11 cellular contexts compared by ENCODE assay signal in the genomic region with DNA sequence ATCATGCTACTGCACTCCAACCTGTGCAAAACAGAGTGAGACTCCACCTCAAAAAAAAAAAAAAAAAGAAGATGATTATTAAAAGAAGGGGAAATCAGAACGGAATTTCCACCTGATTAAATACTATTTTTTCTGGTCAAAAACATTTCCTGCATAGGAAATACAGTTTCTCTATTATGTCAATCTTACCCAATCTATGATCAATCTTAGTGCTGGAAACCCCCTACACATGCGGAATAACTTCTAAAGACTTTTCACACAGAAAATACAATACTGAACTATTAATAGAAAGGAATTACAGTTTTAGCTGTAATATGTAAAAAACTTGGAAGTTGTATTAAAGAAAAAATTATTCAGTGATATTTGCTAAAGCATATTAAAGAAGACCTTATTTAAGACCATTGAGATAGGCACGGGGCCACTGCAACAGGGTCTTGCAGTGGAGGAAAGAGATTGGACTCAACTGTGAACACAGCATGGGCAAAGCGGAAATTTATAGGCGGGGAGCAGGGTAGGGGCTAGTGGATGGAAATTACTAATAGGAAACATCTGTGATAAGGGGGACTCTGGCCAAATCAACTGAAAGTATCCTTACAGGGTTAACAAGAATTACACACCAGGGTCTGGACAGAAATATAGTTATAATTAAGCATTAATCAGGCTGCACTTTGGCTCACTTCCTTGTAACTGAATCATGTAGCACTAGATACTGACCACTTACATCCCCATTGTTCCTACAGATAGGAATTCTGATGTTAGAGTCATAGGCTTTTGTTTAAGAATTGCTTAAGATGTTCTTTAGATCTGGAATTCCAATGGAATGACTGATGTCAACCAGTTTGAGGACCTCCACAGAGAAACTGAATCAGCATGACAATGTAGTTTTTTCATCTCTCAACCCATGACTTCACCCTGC.
DNase-seq lines count a peak whose midpoint lies in the region; ATAC-seq and TF ChIP-seq lines count a peak whose summit lies in the region.
"Had no signal": no experiment of that assay in that cellular context is flagged by ENCODE, and none has a peak within 500 bp of the region (broad histone marks: within the 10 kb centered on the region; RNA-seq: fewer than 3 reads in every experiment).

No MANE protein-coding gene starts in this region.

- H3K36me3 ChIP-seq in mesodermal cell (ENCODE audit: control insufficient read depth, insufficient read depth, low read length) (no peaks in the 10 kb centered on the region), gastrocnemius medialis (no peaks in the 10 kb centered on the region)

- intact Hi-C loops in gastrocnemius medialis (cut with DNase I; ENCODE audit: low total_unique reads) = no loop called here

- H3K4me1 ChIP-seq in mesodermal cell (ENCODE audit: control insufficient read depth, insufficient read depth, low read length, poor library complexity, severe bottlenecking) (peaks cover 24% of the 10 kb centered on the region), gastrocnemius medialis (no peaks in the 10 kb centered on the region)

- H3K27ac ChIP-seq in mesodermal cell (ENCODE audit: low read depth, low read length, severe bottlenecking) (peak overlapping the region; percentile 92), gastrocnemius medialis (no peak overlapping the region)

- no peak for TF ChIP-seq POLR2A in gastrocnemius medialis (IDR thresholded peaks at IDR 0.05)

- H3K9me3 ChIP-seq in mesodermal cell (ENCODE audit: control insufficient read depth, low read length) = no peaks in the 10 kb centered on the region
- no peaks in the 10 kb centered on the region for H3K9me3 ChIP-seq in gastrocnemius medialis

- no peaks in the 10 kb centered on the region for H3K27me3 ChIP-seq in gastrocnemius medialis

- in situ Hi-C loops in gastrocnemius medialis (cut with MboI; ENCODE audit: low sequenced_read_pairs in 4 of 4) = no loop called here

- H3K4me3 ChIP-seq in mesodermal cell (ENCODE audit: extremely low read depth, insufficient read depth, low read length, poor library complexity, severe bottlenecking) = no peak overlapping the region
- no peak overlapping the region for H3K4me3 ChIP-seq in gastrocnemius medialis

- no peak for TF ChIP-seq CTCF in gastrocnemius medialis (IDR thresholded peaks at IDR 0.05 in 4 of 5, conservative IDR thresholded peaks at IDR 0.05 in 1 of 5)

- peak; percentile 69 for DNase-seq in GM03348 (ENCODE audit: low spot score)
- DNase-seq in NCI-H460 (ENCODE audit: extremely low read depth, low read depth) = peak; percentile 52
- peak; percentile 98 for DNase-seq in dermis blood vessel endothelial cell
- DNase-seq in gastrocnemius medialis = no peak
- DNase-seq in ecto neural progenitor cell (ENCODE audit: low spot score) = no peak
- no peak for DNase-seq in occipital lobe (lab: John Stamatoyannopoulos, UW)
- no peak for DNase-seq in NCI-H2227 (lab: John Stamatoyannopoulos, UW; ENCODE audit: unreplicated experiment)
- DNase-seq: cortex of kidney, NCI-H1694 had no signal

- 93% methylated on average over 3 of the region's 5 CpGs; no CpG with 5 or more reads in 1 of the 2 experiments for WGBS in mesodermal cell (ENCODE audit: insufficient coverage in 2 of 2), 2 experiments

- no peak for ATAC-seq in gastrocnemius medialis
- ATAC-seq: left lobe of liver had no signal

Comparison
In these comparisons a context has a peak if more than half of its experiments do, and no peak if none do; other contexts are left out.
1. DNase-seq: peak in GM03348 (single experiment), NCI-H460 (single experiment) and dermis blood vessel endothelial cell (single experiment); none in gastrocnemius medialis (0 of 2), ecto neural progenitor cell (single experiment), occipital lobe (single experiment) and NCI-H2227 (single experiment).